ENCODE assay signal across 22 cellular contexts in the genomic region with DNA sequence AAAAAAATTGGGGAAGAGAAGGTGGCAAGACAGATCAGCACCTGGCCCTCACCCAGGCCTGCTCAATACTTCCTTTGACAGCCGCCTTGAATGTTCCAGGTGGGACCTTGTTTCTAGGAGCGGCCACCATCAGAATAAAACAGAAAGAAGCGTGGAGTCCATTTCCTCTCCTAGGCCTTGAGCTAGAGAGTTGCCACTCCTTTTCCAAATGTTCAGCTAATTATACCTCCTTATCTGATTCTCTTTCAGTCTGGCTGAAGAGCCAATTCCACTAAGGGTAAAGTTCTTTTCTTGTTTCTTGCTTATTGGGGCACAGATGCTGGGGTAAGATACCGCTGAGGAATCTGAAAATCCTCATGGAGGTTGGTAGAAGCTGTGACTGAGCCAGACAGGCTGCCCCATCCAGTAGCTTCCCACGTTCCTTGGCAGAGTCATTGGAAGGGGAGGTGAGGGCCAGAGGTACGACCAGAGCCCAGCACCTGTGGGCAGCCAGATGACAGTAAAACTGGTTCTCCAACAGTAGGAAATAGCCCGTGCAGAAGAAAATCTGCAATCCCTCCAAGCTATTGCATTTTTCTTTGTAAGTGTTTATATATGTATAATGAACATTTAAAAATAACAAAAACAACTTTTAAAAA. TPM values are rescaled to one million over a fixed set of nuclear protein-coding genes. Genes with fewer than 3 reads are reported as not detected.
DNase-seq lines count a peak whose midpoint lies in the region; TF ChIP-seq lines count a peak whose summit lies in the region.
"Had no signal": no experiment of that assay in that cellular context is flagged by ENCODE, and none has a peak within 500 bp of the region (broad histone marks: within the 10 kb centered on the region; RNA-seq: fewer than 3 reads in every experiment).

No MANE protein-coding gene starts in this region.

- H3K27ac Mint-ChIP-seq in activated CD4-positive, alpha-beta memory T cell treated with anti-CD3 and anti-CD28 coated beads, Interleukin-2, amount 10 ng/mL, durations not matched to agents 7 days and 5 days = peak overlapping the region; percentile 57
- H3K27ac Mint-ChIP-seq in activated CD4-positive, alpha-beta memory T cell treated with anti-CD3 and anti-CD28 coated beads for 36 hours = no peak overlapping the region
- H3K27ac Mint-ChIP-seq in type B pancreatic cell (peak overlapping the region; percentile 56), nephron progenitor cell (no peak overlapping the region)
- H3K27ac Mint-ChIP-seq: IgD-negative memory B cell had no signal

- no peaks in the 10 kb centered on the region for H3K9me3 ChIP-seq in colonic mucosa
- no peaks in the 10 kb centered on the region for H3K9me3 ChIP-seq in mucosa of rectum (ENCODE audit: control insufficient read depth in 2 of 2, low read length in 2 of 2)
- H3K9me3 ChIP-seq in left ventricle myocardium inferior (replicated peaks) = no peaks in the 10 kb centered on the region
- H3K9me3 ChIP-seq: HAP-1, SJSA1 had no signal

- H3K36me3 ChIP-seq in colonic mucosa = no peaks in the 10 kb centered on the region
- H3K36me3 ChIP-seq in mucosa of rectum (ENCODE audit: control insufficient read depth in 2 of 2, insufficient read depth in 2 of 2, low read length in 2 of 2) = no peaks in the 10 kb centered on the region
- no peaks in the 10 kb centered on the region for H3K36me3 ChIP-seq in left ventricle myocardium inferior
- H3K36me3 ChIP-seq: HAP-1, SJSA1 had no signal

- no peak for TF ChIP-seq CTCF in colonic mucosa (IDR thresholded peaks at IDR 0.05)
- no peak for TF ChIP-seq CTCF in type B pancreatic cell (conservative IDR thresholded peaks at IDR 0.05)
- no peak for TF ChIP-seq CTCF in nephron progenitor cell (IDR thresholded peaks at IDR 0.05)
- no peak for TF ChIP-seq CTCF in left ventricle myocardium inferior (IDR thresholded peaks at IDR 0.05; ENCODE audit: borderline replicate concordance)

- CTCF ChIA-PET in activated CD4-positive, alpha-beta memory T cell treated with anti-CD3 and anti-CD28 coated beads, Interleukin-2, amount 10 ng/mL, durations not matched to agents 7 days and 5 days (lab: Charles Lee) = interaction anchor here (0.7 to 2.5 kb wide), 3 partner anchors 31 to 219 kb away, joined by 3 to 6 read pairs (median 4); no protein-coding TSS in a partner anchor
- CTCF ChIA-PET in activated CD4-positive, alpha-beta memory T cell treated with anti-CD3 and anti-CD28 coated beads for 36 hours (lab: Charles Lee) = interaction anchor here (1.2 to 1.8 kb wide), 2 partner anchors 12 to 19 kb away, joined by 4 read pairs; no protein-coding TSS in a partner anchor

- peak overlapping the region; percentile 24 for H3K27ac ChIP-seq in colonic mucosa
- H3K27ac ChIP-seq in mucosa of rectum (ENCODE audit: low read depth in 2 of 2, low read length in 2 of 2) = peak overlapping the region; percentile 46 to 53
- no peak overlapping the region for H3K27ac ChIP-seq in left ventricle myocardium inferior (replicated peaks)
- H3K27ac ChIP-seq: 22Rv1, SJSA1 had no signal

- POLR2A ChIA-PET in activated CD4-positive, alpha-beta memory T cell treated with anti-CD3 and anti-CD28 coated beads, Interleukin-2, amount 10 ng/mL, durations not matched to agents 7 days and 5 days (lab: Charles Lee) = interaction anchor here (0.9 to 1.8 kb wide), 3 partner anchors 10 to 413 kb away, joined by 3 to 9 read pairs (median 3); no protein-coding TSS in a partner anchor
- POLR2A ChIA-PET in activated CD4-positive, alpha-beta memory T cell treated with anti-CD3 and anti-CD28 coated beads for 36 hours (lab: Charles Lee) = interaction anchor here (1.0 kb wide), 1 partner anchor 347 kb away, joined by 3 read pairs; a partner anchor contains a TSS

- no peaks in the 10 kb centered on the region for H3K27me3 ChIP-seq in colonic mucosa
- no peaks in the 10 kb centered on the region for H3K27me3 ChIP-seq in mucosa of rectum (ENCODE audit: control insufficient read depth in 2 of 2, insufficient read depth in 2 of 2, low read length in 2 of 2)
- H3K27me3 ChIP-seq in left ventricle myocardium inferior (ENCODE audit: low read depth) = peaks cover 17% of the 10 kb centered on the region
- H3K27me3 ChIP-seq: SJSA1 had no signal

- H3K4me3 ChIP-seq in colonic mucosa = no peak overlapping the region
- H3K4me3 ChIP-seq in mucosa of rectum (ENCODE audit: low read length in 2 of 2) = no peak overlapping the region
- no peak overlapping the region for H3K4me3 ChIP-seq in left ventricle myocardium inferior
- H3K4me3 ChIP-seq: GM12878, HAP-1, SJSA1 had no signal

- DNase-seq in activated CD4-positive, alpha-beta memory T cell treated with anti-CD3 and anti-CD28 coated beads, Interleukin-2, amount 10 ng/mL, durations not matched to agents 7 days and 5 days = no peak
- DNase-seq in activated CD4-positive, alpha-beta memory T cell treated with anti-CD3 and anti-CD28 coated beads for 36 hours = no peak
- DNase-seq in colonic mucosa = no peak
- DNase-seq in type B pancreatic cell (ENCODE audit: extremely low spot score, unreplicated experiment) = no peak
- no peak for DNase-seq in nephron progenitor cell
- no peak for DNase-seq in left ventricle myocardium inferior
- no peak for DNase-seq in DMS53 treated with DMSO at 0.1 percent for 48 hours (lab: John Stamatoyannopoulos, UW; ENCODE audit: unreplicated experiment)
- DNase-seq: COR-L47, DMS53, NCI-H1048, NCI-H1694, NCI-H2107, NCI-H226, NCI-H526 treated with DMSO at 0.1 percent for 48 hours had no signal

- peaks cover 60% of the 10 kb centered on the region for H3K4me1 Mint-ChIP-seq in activated CD4-positive, alpha-beta memory T cell treated with anti-CD3 and anti-CD28 coated beads, Interleukin-2, amount 10 ng/mL, durations not matched to agents 7 days and 5 days
- H3K4me1 Mint-ChIP-seq in activated CD4-positive, alpha-beta memory T cell treated with anti-CD3 and anti-CD28 coated beads for 36 hours (ENCODE audit: low read depth) = peaks cover 37% of the 10 kb centered on the region
- peaks cover 11% of the 10 kb centered on the region for H3K4me1 Mint-ChIP-seq in type B pancreatic cell (ENCODE audit: unreplicated experiment)
- H3K4me1 Mint-ChIP-seq in nephron progenitor cell = peaks cover 43% of the 10 kb centered on the region
- H3K4me1 Mint-ChIP-seq: IgD-negative memory B cell had no signal

- intact Hi-C loops in activated CD4-positive, alpha-beta memory T cell treated with anti-CD3 and anti-CD28 coated beads for 36 hours (cut with micrococcal nuclease) = no loop called here
- intact Hi-C loops in colonic mucosa (cut with DNase I) (no loop called here), left ventricle myocardium inferior (cut with micrococcal nuclease) (no loop called here)

- H3K9ac ChIP-seq in colonic mucosa (ENCODE audit: low read depth in 2 of 2, low read length in 2 of 2) = no peak overlapping the region
- no peak overlapping the region for H3K9ac ChIP-seq in mucosa of rectum (ENCODE audit: low read depth in 1 of 2, low read length in 2 of 2)

- no peak overlapping the region for H3K4me3 Mint-ChIP-seq in activated CD4-positive, alpha-beta memory T cell treated with anti-CD3 and anti-CD28 coated beads, Interleukin-2, amount 10 ng/mL, durations not matched to agents 7 days and 5 days
- H3K4me3 Mint-ChIP-seq in activated CD4-positive, alpha-beta memory T cell treated with anti-CD3 and anti-CD28 coated beads for 36 hours = no peak overlapping the region
- H3K4me3 Mint-ChIP-seq in type B pancreatic cell (no peak overlapping the region), nephron progenitor cell (no peak overlapping the region)
- H3K4me3 Mint-ChIP-seq: IgD-negative memory B cell had no signal

- no peaks in the 10 kb centered on the region for H3K36me3 Mint-ChIP-seq in activated CD4-positive, alpha-beta memory T cell treated with anti-CD3 and anti-CD28 coated beads, Interleukin-2, amount 10 ng/mL, durations not matched to agents 7 days and 5 days (ENCODE audit: low read depth)
- no peaks in the 10 kb centered on the region for H3K36me3 Mint-ChIP-seq in activated CD4-positive, alpha-beta memory T cell treated with anti-CD3 and anti-CD28 coated beads for 36 hours
- H3K36me3 Mint-ChIP-seq in type B pancreatic cell (no peaks in the 10 kb centered on the region), nephron progenitor cell (ENCODE audit: low read depth) (no peaks in the 10 kb centered on the region)
- H3K36me3 Mint-ChIP-seq: IgD-negative memory B cell had no signal

- H3K4me1 ChIP-seq in colonic mucosa (peaks cover 3% of the 10 kb centered on the region), mucosa of rectum (ENCODE audit: control insufficient read depth in 2 of 2, insufficient read depth in 2 of 2, low read length in 2 of 2) (peaks cover 24 to 35% of the 10 kb centered on the region in 2 donors), left ventricle myocardium inferior (no peaks in the 10 kb centered on the region)
- H3K4me1 ChIP-seq: HAP-1, SJSA1 had no signal

- no peaks in the 10 kb centered on the region for H3K27me3 Mint-ChIP-seq in activated CD4-positive, alpha-beta memory T cell treated with anti-CD3 and anti-CD28 coated beads, Interleukin-2, amount 10 ng/mL, durations not matched to agents 7 days and 5 days
- no peaks in the 10 kb centered on the region for H3K27me3 Mint-ChIP-seq in activated CD4-positive, alpha-beta memory T cell treated with anti-CD3 and anti-CD28 coated beads for 36 hours
- peaks cover 3% of the 10 kb centered on the region for H3K27me3 Mint-ChIP-seq in type B pancreatic cell
- peaks cover 12% of the 10 kb centered on the region for H3K27me3 Mint-ChIP-seq in nephron progenitor cell (ENCODE audit: low read depth, poor library complexity)

- H3K9me3 Mint-ChIP-seq in activated CD4-positive, alpha-beta memory T cell treated with anti-CD3 and anti-CD28 coated beads, Interleukin-2, amount 10 ng/mL, durations not matched to agents 7 days and 5 days = no peaks in the 10 kb centered on the region
- no peaks in the 10 kb centered on the region for H3K9me3 Mint-ChIP-seq in activated CD4-positive, alpha-beta memory T cell treated with anti-CD3 and anti-CD28 coated beads for 36 hours
- H3K9me3 Mint-ChIP-seq in type B pancreatic cell = no peaks in the 10 kb centered on the region
- no peaks in the 10 kb centered on the region for H3K9me3 Mint-ChIP-seq in nephron progenitor cell

RNA-seq across cellular contexts. Expression of a gene that starts 51.5 kb away (rescaled TPM):
- total RNA-seq in activated CD4-positive, alpha-beta memory T cell treated with anti-CD3 and anti-CD28 coated beads, Interleukin-2, amount 10 ng/mL, durations not matched to agents 7 days and 5 days = 1 to 10 TPM; 1.1 to 1.2 TPM
- under 1 TPM; 0.64 to 0.85 TPM for total RNA-seq in activated CD4-positive, alpha-beta memory T cell treated with anti-CD3 and anti-CD28 coated beads for 36 hours
- 1 to 10 TPM; 1.3 to 3.0 TPM for total RNA-seq in colonic mucosa
- total RNA-seq in type B pancreatic cell (ENCODE audit: low replicate concordance) = 1.9 and 3.4 TPM in 2 replicates
- 2.4 TPM for total RNA-seq in left ventricle myocardium inferior
- total RNA-seq: HT-29, OCI-LY7 had no signal

Comparison
In these comparisons a context has a peak if more than half of its experiments do, and no peak if none do; other contexts are left out.
1. H3K27ac Mint-ChIP-seq: peak in activated CD4-positive, alpha-beta memory T cell treated with anti-CD3 and anti-CD28 coated beads, Interleukin-2, amount 10 ng/mL, durations not matched to agents 7 days and 5 days (single experiment) and type B pancreatic cell (single experiment); none in activated CD4-positive, alpha-beta memory T cell treated with anti-CD3 and anti-CD28 coated beads for 36 hours (single experiment) and nephron progenitor cell (single experiment).